Comparison of ENCODE assay signal across 8 cellular contexts in the genomic region with DNA sequence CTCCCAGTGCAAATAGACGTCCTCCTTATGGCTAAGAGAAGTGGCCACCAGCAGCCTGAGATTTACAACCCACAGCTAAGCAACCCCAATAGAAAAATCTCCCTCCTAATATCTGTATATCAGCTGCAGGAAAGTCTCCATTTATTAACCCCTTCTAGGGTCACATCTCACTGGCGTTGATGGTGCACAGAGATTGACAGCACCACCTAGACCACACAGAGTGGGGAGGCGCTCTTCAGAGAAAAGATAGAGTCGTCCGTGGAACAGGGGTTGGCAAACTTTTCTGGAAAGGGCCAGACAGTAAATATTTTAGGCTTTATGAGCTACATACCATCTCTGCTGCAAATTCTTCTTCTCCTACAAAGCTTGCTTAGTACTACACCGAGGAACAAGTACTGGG.
"Had no signal": no experiment of that assay in that cellular context is flagged by ENCODE, and none has a peak within 500 bp of the region (broad histone marks: within the 10 kb centered on the region; RNA-seq: fewer than 3 reads in every experiment).

No MANE protein-coding gene starts in this region.

- H3K4me2 ChIP-seq: KMS-11 had no signal

- H3K9me3 Mint-ChIP-seq: IgD-negative memory B cell had no signal

- H3K4me1 Mint-ChIP-seq: IgD-negative memory B cell had no signal

- H3K4me3 Mint-ChIP-seq: IgD-negative memory B cell had no signal

- DNase-seq: IMR-90, KBM-7, KG1 had no signal

- H3K9ac ChIP-seq: KMS-11 had no signal

- FAIRE-seq: HepG2, HTR-8/SVneo had no signal

- H3K27ac Mint-ChIP-seq: IgD-negative memory B cell had no signal

- H3K36me3 Mint-ChIP-seq: IgD-negative memory B cell had no signal

- ATAC-seq: HepG2 had no signal

- H3K27ac ChIP-seq: HL-60, KMS-11 had no signal
